ENCODE assay signal across 15 cellular contexts in the genomic region with DNA sequence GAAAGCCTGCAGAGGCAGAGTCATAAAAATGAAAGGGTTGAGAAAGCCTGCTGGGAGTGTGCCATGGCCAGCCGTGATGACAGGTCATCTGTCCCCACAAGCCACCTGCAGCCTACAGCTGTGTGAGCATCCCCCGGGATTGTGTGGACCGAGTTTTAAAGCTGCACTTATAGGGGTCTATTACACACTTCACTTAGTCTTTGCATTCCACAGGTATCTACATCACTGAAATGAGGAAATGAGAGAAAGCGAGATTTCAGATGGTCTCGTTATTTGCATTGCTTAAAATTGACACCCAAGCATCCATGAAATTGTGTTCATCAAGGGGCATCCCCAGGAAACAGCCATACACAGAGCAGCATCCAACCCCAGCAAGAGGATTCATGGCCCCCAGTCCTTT.
DNase-seq lines count a peak whose midpoint lies in the region; ATAC-seq lines count a peak whose summit lies in the region.
"Had no signal": no experiment of that assay in that cellular context is flagged by ENCODE, and none has a peak within 500 bp of the region (broad histone marks: within the 10 kb centered on the region; RNA-seq: fewer than 3 reads in every experiment).

No MANE protein-coding gene starts in this region.

- H3K27ac Mint-ChIP-seq in activated CD4-positive, alpha-beta memory T cell treated with anti-CD3 and anti-CD28 coated beads, Interleukin-2, amount 10 ng/mL, durations not matched to agents 7 days and 5 days: no peak overlapping the region
- H3K27ac Mint-ChIP-seq: activated T-cell treated with anti-CD3 and anti-CD28 coated beads, Interleukin-2, amount 50 U/mL, for 24 hours; dendritic cell treated with granulocyte-macrophage colony-stimulating factor and Interleukin-4, amounts not matched to agents 40 ng/mL and 50 ng/mL, for 4 days; mesothelial cell of epicardium had no signal

- H3K36me3 Mint-ChIP-seq in activated CD4-positive, alpha-beta memory T cell treated with anti-CD3 and anti-CD28 coated beads, Interleukin-2, amount 10 ng/mL, durations not matched to agents 7 days and 5 days (ENCODE audit: low read depth): no peaks in the 10 kb centered on the region
- H3K36me3 Mint-ChIP-seq: mesothelial cell of epicardium had no signal

- CTCF ChIA-PET in activated CD4-positive, alpha-beta memory T cell treated with anti-CD3 and anti-CD28 coated beads, Interleukin-2, amount 10 ng/mL, durations not matched to agents 7 days and 5 days (lab: Charles Lee): no interaction called here

- H3K4me3 Mint-ChIP-seq in activated CD4-positive, alpha-beta memory T cell treated with anti-CD3 and anti-CD28 coated beads, Interleukin-2, amount 10 ng/mL, durations not matched to agents 7 days and 5 days: no peak overlapping the region
- H3K4me3 Mint-ChIP-seq: activated T-cell treated with anti-CD3 and anti-CD28 coated beads, Interleukin-2, amount 50 U/mL, for 24 hours; dendritic cell treated with granulocyte-macrophage colony-stimulating factor and Interleukin-4, amounts not matched to agents 40 ng/mL and 50 ng/mL, for 4 days; mesothelial cell of epicardium had no signal

- DNase-seq in islet precursor cell (peak; percentile 17), GOT3 (lab: John Stamatoyannopoulos, UW) (no peak), SKM-1 (lab: John Stamatoyannopoulos, UW; ENCODE audit: unreplicated experiment) (no peak), COLO829 (ENCODE audit: low spot score) (no peak)
- DNase-seq in activated CD4-positive, alpha-beta memory T cell treated with anti-CD3 and anti-CD28 coated beads, Interleukin-2, amount 10 ng/mL, durations not matched to agents 7 days and 5 days: no peak
- DNase-seq: activated T-cell treated with anti-CD3 and anti-CD28 coated beads, Interleukin-2, amount 50 U/mL, for 24 hours; anterior cingulate cortex; C1 segment of cervical spinal cord; EL; NCI-H2081 had no signal

- H3K4me1 Mint-ChIP-seq in activated CD4-positive, alpha-beta memory T cell treated with anti-CD3 and anti-CD28 coated beads, Interleukin-2, amount 10 ng/mL, durations not matched to agents 7 days and 5 days: no peaks in the 10 kb centered on the region
- H3K4me1 Mint-ChIP-seq: mesothelial cell of epicardium had no signal

- ATAC-seq in GM19025 (IDR thresholded peaks at IDR 0.05; ENCODE audit: low read depth, unreplicated experiment): peak; percentile 51
- peak; percentile 69 for ATAC-seq in GM21723 (IDR thresholded peaks at IDR 0.05; ENCODE audit: unreplicated experiment)
- peak; percentile 74 for ATAC-seq in HG03135 (IDR thresholded peaks at IDR 0.05; ENCODE audit: unreplicated experiment)

- H3K27me3 Mint-ChIP-seq in activated CD4-positive, alpha-beta memory T cell treated with anti-CD3 and anti-CD28 coated beads, Interleukin-2, amount 10 ng/mL, durations not matched to agents 7 days and 5 days: no peaks in the 10 kb centered on the region
- H3K27me3 Mint-ChIP-seq: activated T-cell treated with anti-CD3 and anti-CD28 coated beads, Interleukin-2, amount 50 U/mL, for 24 hours; dendritic cell treated with granulocyte-macrophage colony-stimulating factor and Interleukin-4, amounts not matched to agents 40 ng/mL and 50 ng/mL, for 4 days had no signal

- no peaks in the 10 kb centered on the region for H3K9me3 Mint-ChIP-seq in activated CD4-positive, alpha-beta memory T cell treated with anti-CD3 and anti-CD28 coated beads, Interleukin-2, amount 10 ng/mL, durations not matched to agents 7 days and 5 days
- H3K9me3 Mint-ChIP-seq: activated T-cell treated with anti-CD3 and anti-CD28 coated beads, Interleukin-2, amount 50 U/mL, for 24 hours; dendritic cell treated with granulocyte-macrophage colony-stimulating factor and Interleukin-4, amounts not matched to agents 40 ng/mL and 50 ng/mL, for 4 days; mesothelial cell of epicardium had no signal

- POLR2A ChIA-PET in activated CD4-positive, alpha-beta memory T cell treated with anti-CD3 and anti-CD28 coated beads, Interleukin-2, amount 10 ng/mL, durations not matched to agents 7 days and 5 days (lab: Charles Lee): no interaction called here
